8 cellular contexts compared by ENCODE assay signal in genomic region chr2:46298522-46299351, GRCh38. TPM values are rescaled to one million over a fixed set of nuclear protein-coding genes. Genes with fewer than 3 reads are reported as not detected.
DNase-seq lines count a peak whose midpoint lies in the region; ATAC-seq and TF ChIP-seq lines count a peak whose summit lies in the region.

No MANE protein-coding gene starts in this region.

- H3K27me3 Mint-ChIP-seq in CD8-positive, alpha-beta T cell (ENCODE audit: low read depth): peaks cover 42% of the 10 kb centered on the region

- peak in 3 of 7 experiments; percentile 7 to 28 (median 17) for DNase-seq in CD8-positive, alpha-beta T cell
- DNase-seq in HT1080 (ENCODE audit: low read depth): peak; percentile 26
- peak; percentile 28 to 39 for DNase-seq in activated CD4-positive, alpha-beta T cell treated with anti-CD3 and anti-CD28 coated beads, Interleukin-2, amount 50 U/mL, for 48 hours
- peak; percentile 49 for DNase-seq in epithelial cell of esophagus (ENCODE audit: low read depth)
- DNase-seq in tibial nerve (ENCODE audit: low spot score in 2 of 2): peak in 1 of 2 donors; percentile 41
- no peak for DNase-seq in NCI-H1436 treated with DMSO at 0.1 percent for 48 hours (lab: John Stamatoyannopoulos, UW)
- no peak for DNase-seq in NK-92 treated with Interleukin-12 subunit alpha and Interleukin-12 subunit beta, amount 100 ng/mL, for 24 hours (lab: John Stamatoyannopoulos, UW)

- TF ChIP-seq POLR2A in tibial nerve (IDR thresholded peaks at IDR 0.05): peak in 1 of 2 donors; percentile 10

- CTCF ChIA-PET in CD8-positive, alpha-beta T cell (lab: Charles Lee): interaction anchor here (1.7 kb wide), 1 partner anchor 68 kb away, joined by 4 read pairs; no protein-coding TSS in a partner anchor

- H3K4me3 ChIP-seq in CD8-positive, alpha-beta T cell (ENCODE audit: low read depth, low read length): peak overlapping the region; percentile 80
- H3K4me3 ChIP-seq in epithelial cell of esophagus (ENCODE audit: low read length) (peak overlapping the region; percentile 95), mesodermal cell (ENCODE audit: extremely low read depth, insufficient read depth, low read length, poor library complexity, severe bottlenecking) (peak overlapping the region; percentile 63), tibial nerve (peak overlapping the region; percentile 66 to 89 (median 81))

- H3K36me3 ChIP-seq in CD8-positive, alpha-beta T cell (ENCODE audit: insufficient read depth, low read length): no peaks in the 10 kb centered on the region
- H3K36me3 ChIP-seq in mesodermal cell (ENCODE audit: control insufficient read depth, insufficient read depth, low read length) (no peaks in the 10 kb centered on the region), tibial nerve (no peaks in the 10 kb centered on the region)

- POLR2A ChIA-PET in CD8-positive, alpha-beta T cell (lab: Charles Lee): interaction anchor here (0.6 kb wide), 1 partner anchor 10 kb away, joined by 3 read pairs; no protein-coding TSS in a partner anchor

- H3K27me3 ChIP-seq in CD8-positive, alpha-beta T cell (ENCODE audit: insufficient read depth, low read length): peaks cover 26% of the 10 kb centered on the region
- H3K27me3 ChIP-seq in tibial nerve: no peaks in the 10 kb centered on the region

- 0 to 1% methylated on average over 45 to 60 of the region's 70 CpGs for WGBS in mesodermal cell (ENCODE audit: insufficient coverage in 2 of 2), 2 experiments
- WGBS in tibial nerve, 2 donors: 0 to 1% methylated on average over 31 of the region's 70 CpGs

- no peak overlapping the region for H3K27ac Mint-ChIP-seq in CD8-positive, alpha-beta T cell

- peaks cover 29% of the 10 kb centered on the region for H3K4me1 Mint-ChIP-seq in CD8-positive, alpha-beta T cell (ENCODE audit: low read depth)

- no peak for ATAC-seq in CD8-positive, alpha-beta T cell

- H3K36me3 Mint-ChIP-seq in CD8-positive, alpha-beta T cell: no peaks in the 10 kb centered on the region

- H3K4me1 ChIP-seq in CD8-positive, alpha-beta T cell (ENCODE audit: insufficient read depth, low read length): peaks cover 26% of the 10 kb centered on the region
- H3K4me1 ChIP-seq in mesodermal cell (ENCODE audit: control insufficient read depth, insufficient read depth, low read length, poor library complexity, severe bottlenecking) (peaks cover 4% of the 10 kb centered on the region), tibial nerve (peaks cover 0 to 23% (median 14%) of the 10 kb centered on the region in 4 donors)

- no peaks in the 10 kb centered on the region for H3K9me3 ChIP-seq in CD8-positive, alpha-beta T cell (ENCODE audit: low read length)
- H3K9me3 ChIP-seq in mesodermal cell (ENCODE audit: control insufficient read depth, low read length) (no peaks in the 10 kb centered on the region), tibial nerve (no peaks in the 10 kb centered on the region)

- intact Hi-C loops in CD8-positive, alpha-beta T cell (cut with DNase I, micrococcal nuclease): loop anchor here (2.0 to 10.0 kb wide), 7 partner anchors 52 to 734 kb away; partner anchors contain the start of gene PRKCE (in 1 of the 2)

- no peak overlapping the region for H3K27ac ChIP-seq in CD8-positive, alpha-beta T cell (ENCODE audit: low read depth, low read length)
- H3K27ac ChIP-seq in mesodermal cell (ENCODE audit: low read depth, low read length, severe bottlenecking): no peak overlapping the region
- peak overlapping the region; percentile 83 to 96 (median 92) for H3K27ac ChIP-seq in tibial nerve

- H3K4me3 Mint-ChIP-seq in CD8-positive, alpha-beta T cell: peak overlapping the region; percentile 89

- peak in 1 of 2 donors; percentile 29 for TF ChIP-seq EP300 in tibial nerve (IDR thresholded peaks at IDR 0.05)

- TF ChIP-seq CTCF in CD8-positive, alpha-beta T cell (IDR thresholded peaks at IDR 0.05): no peak
- TF ChIP-seq CTCF in epithelial cell of esophagus (IDR thresholded peaks at IDR 0.05; ENCODE audit: insufficient read depth, low read depth, low read length, missing control alignments) (no peak), tibial nerve (IDR thresholded peaks at IDR 0.05) (peak in 4 of 5 experiments; percentile 4 to 45 (median 38))

- H3K9me3 Mint-ChIP-seq in CD8-positive, alpha-beta T cell: no peaks in the 10 kb centered on the region

RNA-seq across cellular contexts. Expression of gene EPAS1, which starts 1.5 kb away (rescaled TPM):
- 10 to 100 TPM; 18.5 to 19.7 TPM for total RNA-seq in CD8-positive, alpha-beta T cell
- total RNA-seq in HT1080 (2014; rRNA removed; shearing (Covaris generic)): 21.8 and 25.8 TPM in 2 replicates
- polyA plus RNA-seq in HT1080 (2015; cell fraction: cytosol; rRNA removed): 25.3 and 30.2 TPM in 2 replicates
- polyA plus RNA-seq in HT1080 (2015; cell fraction: nucleus; rRNA removed): 29.1 and 30.2 TPM in 2 replicates
- 30.8 TPM for polyA plus RNA-seq in mesodermal cell (2013, experiment 1 of 2)
- 36.3 TPM for polyA plus RNA-seq in mesodermal cell (2013, experiment 2 of 2)
- 100 to 1,000 TPM; 110 to 451 (median 231) TPM for total RNA-seq in tibial nerve

Comparison
In these comparisons a context has a peak if more than half of its experiments do, and no peak if none do; other contexts are left out.
1. DNase-seq: peak in HT1080 (single experiment), activated CD4-positive, alpha-beta T cell treated with anti-CD3 and anti-CD28 coated beads, Interleukin-2, amount 50 U/mL, for 48 hours (2 of 2) and epithelial cell of esophagus (single experiment); none in NCI-H1436 treated with DMSO at 0.1 percent for 48 hours (single experiment) and NK-92 treated with Interleukin-12 subunit alpha and Interleukin-12 subunit beta, amount 100 ng/mL, for 24 hours (single experiment).
2. H3K27ac ChIP-seq: peak in tibial nerve (4 of 4); none in CD8-positive, alpha-beta T cell (single experiment) and mesodermal cell (single experiment).
3. CTCF ChIP-seq: peak in tibial nerve (4 of 5); none in CD8-positive, alpha-beta T cell (single experiment) and epithelial cell of esophagus (single experiment).
4. Peak in every context shown above with its lines, with median percentiles within 50 percentile points of each other: H3K4me3 ChIP-seq.